Comparison of ENCODE assay signal across 7 cellular contexts in the genomic region with DNA sequence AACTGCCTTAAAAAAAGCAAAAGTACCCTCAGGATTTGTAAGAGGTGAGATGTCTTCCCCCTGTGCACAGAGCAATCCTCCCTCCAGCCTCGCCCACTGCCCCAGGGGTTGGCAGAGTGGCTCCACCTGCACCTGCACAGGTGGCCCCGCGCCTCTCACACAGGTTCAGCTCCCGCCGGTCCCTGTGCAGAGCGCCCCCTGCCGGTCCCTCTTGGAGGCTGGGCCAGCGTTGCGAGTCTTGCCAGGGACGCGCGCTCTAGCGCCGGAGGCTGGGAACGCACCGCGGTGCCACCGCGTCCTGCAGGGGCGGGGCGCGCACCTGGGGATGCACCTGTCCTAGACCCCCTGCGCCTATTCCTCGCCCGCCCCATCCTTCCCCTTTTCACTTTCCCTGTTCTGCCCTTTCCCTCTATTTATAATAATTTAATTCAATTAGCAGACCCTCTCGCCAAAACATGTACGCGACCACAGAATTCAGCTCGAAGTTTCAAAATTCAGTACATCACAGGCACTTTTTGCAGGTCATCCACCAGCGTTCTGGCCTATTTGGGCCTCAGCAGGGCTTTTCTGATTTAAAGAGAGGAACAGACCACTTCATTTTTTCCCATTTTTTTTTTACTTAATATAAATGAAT.
DNase-seq lines count a peak whose midpoint lies in the region; ATAC-seq and TF ChIP-seq lines count a peak whose summit lies in the region.

No MANE protein-coding gene starts in this region.

- H3K4me1 ChIP-seq in spleen: no peaks in the 10 kb centered on the region
- no peaks in the 10 kb centered on the region for H3K4me1 ChIP-seq in ovary (ENCODE audit: insufficient read depth)

- no peak for TF ChIP-seq EP300 in ovary (IDR thresholded peaks at IDR 0.05)

- H3K27me3 ChIP-seq in spleen (replicated peaks in 1 of 7) (peaks cover 0 to 27% (median 3%) of the 10 kb centered on the region in 7 donors), ovary (no peaks in the 10 kb centered on the region)

- H3K36me3 Mint-ChIP-seq in stimulated activated memory B cell treated with anti-CD40 and anti-IgM and Interleukin-4, amounts not matched to agents 10 μg/mL and 1 μg/mL and 100 μg/mL, for 72 hours: no peaks in the 10 kb centered on the region

- no peaks in the 10 kb centered on the region for H3K36me3 ChIP-seq in spleen
- H3K36me3 ChIP-seq in ovary: no peaks in the 10 kb centered on the region

- H3K4me3 ChIP-seq in spleen (no peak overlapping the region), ovary (no peak overlapping the region)

- ATAC-seq in GM18498 (IDR thresholded peaks at IDR 0.05; ENCODE audit: unreplicated experiment): peak; percentile 74
- ATAC-seq in GM21381 (IDR thresholded peaks at IDR 0.05; ENCODE audit: unreplicated experiment): peak; percentile 64
- ATAC-seq in stimulated activated memory B cell treated with anti-CD40 and anti-IgM and Interleukin-4, amounts not matched to agents 10 μg/mL and 1 μg/mL and 100 μg/mL, for 72 hours: peak; percentile 31

- no peaks in the 10 kb centered on the region for H3K4me1 Mint-ChIP-seq in stimulated activated memory B cell treated with anti-CD40 and anti-IgM and Interleukin-4, amounts not matched to agents 10 μg/mL and 1 μg/mL and 100 μg/mL, for 72 hours

- DNase-seq in NCI-H1105 (lab: John Stamatoyannopoulos, UW) (peak; percentile 29), globus pallidus (ENCODE audit: low spot score) (peak; percentile 4), spleen (no peak), ovary (no peak)

- TF ChIP-seq CTCF in spleen (IDR thresholded peaks at IDR 0.05 in 8 of 11, conservative IDR thresholded peaks at IDR 0.05 in 3 of 11) (peak in 4 of 11 experiments; percentile 12 to 27 (median 26)), ovary (IDR thresholded peaks at IDR 0.05) (no peak)

- 14 to 21% (median 14%) methylated on average over 28 to 30 of the region's 30 CpGs for WGBS in spleen, 5 donors
- WGBS in ovary, 3 donors: 10 to 14% (median 11%) methylated on average over 28 to 30 of the region's 30 CpGs

- intact Hi-C loops in spleen (cut with DNase I; ENCODE audit: low total_unique reads) (no loop called here), ovary (cut with DNase I) (no loop called here)

- no peak overlapping the region for H3K4me3 Mint-ChIP-seq in stimulated activated memory B cell treated with anti-CD40 and anti-IgM and Interleukin-4, amounts not matched to agents 10 μg/mL and 1 μg/mL and 100 μg/mL, for 72 hours

- no peak overlapping the region for H3K27ac ChIP-seq in spleen
- no peak overlapping the region for H3K27ac ChIP-seq in ovary

- peaks cover 2% of the 10 kb centered on the region for H3K9me3 Mint-ChIP-seq in stimulated activated memory B cell treated with anti-CD40 and anti-IgM and Interleukin-4, amounts not matched to agents 10 μg/mL and 1 μg/mL and 100 μg/mL, for 72 hours

- H3K27ac Mint-ChIP-seq in stimulated activated memory B cell treated with anti-CD40 and anti-IgM and Interleukin-4, amounts not matched to agents 10 μg/mL and 1 μg/mL and 100 μg/mL, for 72 hours: no peak overlapping the region

- TF ChIP-seq POLR2A in spleen (IDR thresholded peaks at IDR 0.05): no peak
- TF ChIP-seq POLR2A in ovary (IDR thresholded peaks at IDR 0.05): no peak

- peaks cover 0 to 4% (median 0%) of the 10 kb centered on the region in 8 donors for H3K9me3 ChIP-seq in spleen
- no peaks in the 10 kb centered on the region for H3K9me3 ChIP-seq in ovary

- H3K27me3 Mint-ChIP-seq in stimulated activated memory B cell treated with anti-CD40 and anti-IgM and Interleukin-4, amounts not matched to agents 10 μg/mL and 1 μg/mL and 100 μg/mL, for 72 hours: peaks cover 9% of the 10 kb centered on the region

Comparison
In these comparisons a context has a peak if more than half of its experiments do, and no peak if none do; other contexts are left out.
1. DNase-seq: peak in NCI-H1105 (single experiment) and globus pallidus (single experiment); none in spleen (single experiment) and ovary (0 of 5).
2. Peak in every context shown above with its lines, with median percentiles within 50 percentile points of each other: ATAC-seq.